Comparison of ENCODE assay signal across 8 cellular contexts in genomic region chr3:15557511-15557946, GRCh38. TPM values are rescaled to one million over a fixed set of nuclear protein-coding genes. Genes with fewer than 3 reads are reported as not detected.
A peak's percentile ranks its signal among the peaks of the same experiment; 100 is the strongest.
DNase-seq lines count a peak whose midpoint lies in the region; ATAC-seq and TF ChIP-seq lines count a peak whose summit lies in the region.

No MANE protein-coding gene starts in this region.

- H3K9me2 ChIP-seq in Loucy (replicated peaks; ENCODE audit: low read depth, low read length): no peaks in the 10 kb centered on the region

- intact Hi-C loops in ascending aorta (cut with DNase I): loop anchor here (1.0 to 2.0 kb wide), 2 partner anchors 129 to 355 kb away; no protein-coding TSS in a partner anchor

- no peaks in the 10 kb centered on the region for H4K20me1 ChIP-seq in Loucy (ENCODE audit: insufficient read depth, low read length, poor library complexity, severe bottlenecking)

- H3K9ac ChIP-seq in Loucy (ENCODE audit: low read depth, low read length, poor library complexity, severe bottlenecking): no peak overlapping the region

- H3K79me2 ChIP-seq in Loucy (ENCODE audit: insufficient read depth, low read length): no peaks in the 10 kb centered on the region

- H3K36me3 ChIP-seq in Loucy (ENCODE audit: insufficient read depth, low read length) (peaks cover 18% of the 10 kb centered on the region; the same call in 1 of the 2 replicates), ascending aorta (peaks cover 10 to 25% of the 10 kb centered on the region in 2 donors)

- in situ Hi-C loops in G401 (cut with HindIII; ENCODE audit: low sequenced_read_pairs): no loop called here

- TF ChIP-seq CTCF in Loucy (conservative IDR thresholded peaks at IDR 0.05; ENCODE audit: low read length) (peak; percentile 80), ascending aorta (IDR thresholded peaks at IDR 0.05) (peak; percentile 41 to 70 (median 48))

- peak overlapping the region in 1 of 2 donors; percentile 43 for H3K27ac ChIP-seq in ascending aorta

- DNase-seq in G401 (ENCODE audit: low spot score) (peak; percentile 80), SW480 (ENCODE audit: low spot score) (peak; percentile 79), ascending aorta (ENCODE audit: low spot score in 2 of 2) (peak in 1 of 2 donors; percentile 77), iPS DF 4.7 (ENCODE audit: extremely low read depth, low spot score) (peak; percentile 19)
- DNase-seq in stimulated activated CD4-positive, alpha-beta T cell treated with anti-CD3 and anti-CD28 coated beads, Interleukin-2, amount 100 ng/mL, for 24 hours: peak; percentile 45 to 48

- no peaks in the 10 kb centered on the region for H3F3A ChIP-seq in Loucy (ENCODE audit: low read depth)

- H3K27me3 ChIP-seq in Loucy (ENCODE audit: insufficient read depth, low read length, poor library complexity, severe bottlenecking): no peaks in the 10 kb centered on the region
- no peaks in the 10 kb centered on the region for H3K27me3 ChIP-seq in ascending aorta

- H2AFZ ChIP-seq in Loucy (ENCODE audit: low read length): peak overlapping the region; percentile 77; the same call in 1 of the 2 replicates

- H3K9me3 ChIP-seq in Loucy (ENCODE audit: insufficient read depth, low read depth, low read length): no peaks in the 10 kb centered on the region
- no peaks in the 10 kb centered on the region for H3K9me3 ChIP-seq in ascending aorta

- peaks cover 3% of the 10 kb centered on the region for H3K4me1 ChIP-seq in Loucy (ENCODE audit: insufficient read depth, low read length, poor library complexity, severe bottlenecking)
- no peaks in the 10 kb centered on the region for H3K4me1 ChIP-seq in ascending aorta

- peak overlapping the region; percentile 46 for H3K4me2 ChIP-seq in Loucy (ENCODE audit: low read depth, low read length, poor library complexity, severe bottlenecking)

- no peak overlapping the region for H3K4me3 ChIP-seq in Loucy (ENCODE audit: low read length, poor library complexity, severe bottlenecking)
- H3K4me3 ChIP-seq in ascending aorta: no peak overlapping the region

- peak; percentile 55 for ATAC-seq in GM21786 (IDR thresholded peaks at IDR 0.05; ENCODE audit: unreplicated experiment)
- ATAC-seq in GM19324 (IDR thresholded peaks at IDR 0.05; ENCODE audit: low FRiP score, unreplicated experiment): no peak

RNA-seq across cellular contexts. Expression of gene COLQ, which starts 36.0 kb away (rescaled TPM):
- total RNA-seq in G401 (2014; rRNA removed; shearing (Covaris generic)): 0.17 and 0.68 TPM in 2 replicates
- 4.6 TPM for total RNA-seq in ascending aorta

RNA-seq across cellular contexts. Expression of gene HACL1, which starts 43.8 kb away (rescaled TPM):
- 15.0 and 17.4 TPM in 2 replicates for total RNA-seq in G401 (2014; rRNA removed; shearing (Covaris generic))
- total RNA-seq in ascending aorta: 13.8 TPM

RNA-seq across cellular contexts. Expression of gene BTD, which starts 44.0 kb away (rescaled TPM):
- 3.3 and 10.4 TPM in 2 replicates for total RNA-seq in G401 (2014; rRNA removed; shearing (Covaris generic))
- total RNA-seq in ascending aorta: 11.8 TPM
